In genomic region chr1:74586253-74586897, GRCh38 we compare ENCODE assay signal across 10 cellular contexts.
DNase-seq lines count a peak whose midpoint lies in the region; ATAC-seq and TF ChIP-seq lines count a peak whose summit lies in the region.
"Had no signal": no experiment of that assay in that cellular context is flagged by ENCODE, and none has a peak within 500 bp of the region (broad histone marks: within the 10 kb centered on the region; RNA-seq: fewer than 3 reads in every experiment).

No MANE protein-coding gene starts in this region.

- peak overlapping the region; percentile 1 for H3K4me3 Mint-ChIP-seq in T-helper 2 cell treated with Interferon-gamma antibody and Interleukin-4, amounts not matched to agents 5 μg/mL and 100 μg/mL, for 36 hours
- H3K4me3 Mint-ChIP-seq in natural killer cell treated with Interleukin-12 subunit alpha and Interleukin-12 subunit beta and Interleukin-15 and Interleukin-18, amount 100 ng/mL, for 72 hours = peak overlapping the region; percentile 70
- no peak overlapping the region for H3K4me3 Mint-ChIP-seq in Calu3 (ENCODE audit: low read depth, unreplicated experiment)

- no peak for ATAC-seq in natural killer cell treated with Interleukin-12 subunit alpha and Interleukin-12 subunit beta and Interleukin-15 and Interleukin-18, amount 100 ng/mL, for 72 hours

- H3K9ac ChIP-seq in adipocyte (ENCODE audit: low read length) = no peak overlapping the region

- H3K27me3 Mint-ChIP-seq in T-helper 2 cell treated with Interferon-gamma antibody and Interleukin-4, amounts not matched to agents 5 μg/mL and 100 μg/mL, for 36 hours (ENCODE audit: low read depth) = peaks cover 2% of the 10 kb centered on the region
- no peaks in the 10 kb centered on the region for H3K27me3 Mint-ChIP-seq in natural killer cell treated with Interleukin-12 subunit alpha and Interleukin-12 subunit beta and Interleukin-15 and Interleukin-18, amount 100 ng/mL, for 72 hours
- no peaks in the 10 kb centered on the region for H3K27me3 Mint-ChIP-seq in Calu3 (ENCODE audit: unreplicated experiment)

- H3K36me3 ChIP-seq in adipocyte (ENCODE audit: control insufficient read depth, insufficient read depth, low read length, severe bottlenecking) = no peaks in the 10 kb centered on the region
- H3K36me3 ChIP-seq: thoracic aorta had no signal

- no peaks in the 10 kb centered on the region for H3K4me1 Mint-ChIP-seq in T-helper 2 cell treated with Interferon-gamma antibody and Interleukin-4, amounts not matched to agents 5 μg/mL and 100 μg/mL, for 36 hours (ENCODE audit: low read depth)
- peaks cover 7 to 8% of the 10 kb centered on the region in 2 donors for H3K4me1 Mint-ChIP-seq in natural killer cell treated with Interleukin-12 subunit alpha and Interleukin-12 subunit beta and Interleukin-15 and Interleukin-18, amount 100 ng/mL, for 72 hours (ENCODE audit: low read depth in 2 of 2)
- H3K4me1 Mint-ChIP-seq in Calu3 (ENCODE audit: low read depth, unreplicated experiment) = no peaks in the 10 kb centered on the region

- DNase-seq in T-helper 2 cell treated with Interferon-gamma antibody and Interleukin-4, amounts not matched to agents 5 μg/mL and 100 μg/mL, for 36 hours (ENCODE audit: low spot score) = no peak
- DNase-seq in T-helper 2 cell = no peak
- DNase-seq in HT1080 (ENCODE audit: low read depth) = peak; percentile 6
- DNase-seq in adipocyte (ENCODE audit: low read depth) = peak; percentile 3
- DNase-seq in natural killer cell treated with Interleukin-12 subunit alpha and Interleukin-12 subunit beta and Interleukin-15 and Interleukin-18, amount 100 ng/mL, for 72 hours (ENCODE audit: low spot score) = no peak
- DNase-seq in Calu3 = no peak
- DNase-seq in activated CD4-positive, alpha-beta T cell treated with anti-CD3 and anti-CD28 coated beads for 1 hour = no peak
- DNase-seq in posterior cingulate gyrus = no peak
- DNase-seq: KG1 had no signal

- no peaks in the 10 kb centered on the region for H3K4me1 ChIP-seq in adipocyte (ENCODE audit: control insufficient read depth, insufficient read depth, low read length)

- no peak for TF ChIP-seq CTCF in Calu3 (IDR thresholded peaks at IDR 0.05; ENCODE audit: unreplicated experiment)

- no peaks in the 10 kb centered on the region for H3K9me3 Mint-ChIP-seq in T-helper 2 cell treated with Interferon-gamma antibody and Interleukin-4, amounts not matched to agents 5 μg/mL and 100 μg/mL, for 36 hours
- H3K9me3 Mint-ChIP-seq in natural killer cell treated with Interleukin-12 subunit alpha and Interleukin-12 subunit beta and Interleukin-15 and Interleukin-18, amount 100 ng/mL, for 72 hours = no peaks in the 10 kb centered on the region
- no peaks in the 10 kb centered on the region for H3K9me3 Mint-ChIP-seq in Calu3 (ENCODE audit: low read depth, unreplicated experiment)

- intact Hi-C loops in Calu3 (cut with micrococcal nuclease; ENCODE audit: unreplicated experiment) = no loop called here
- intact Hi-C loops in posterior cingulate gyrus (cut with DNase I) = no loop called here

- no peaks in the 10 kb centered on the region for H3K27me3 ChIP-seq in adipocyte (replicated peaks; ENCODE audit: control insufficient read depth, insufficient read depth, low read length)

- no peaks in the 10 kb centered on the region for H3K9me3 ChIP-seq in adipocyte (ENCODE audit: control insufficient read depth, low read length)
- H3K9me3 ChIP-seq: thoracic aorta had no signal

- no peak overlapping the region for H3K27ac Mint-ChIP-seq in T-helper 2 cell treated with Interferon-gamma antibody and Interleukin-4, amounts not matched to agents 5 μg/mL and 100 μg/mL, for 36 hours
- H3K27ac Mint-ChIP-seq in natural killer cell treated with Interleukin-12 subunit alpha and Interleukin-12 subunit beta and Interleukin-15 and Interleukin-18, amount 100 ng/mL, for 72 hours = no peak overlapping the region
- no peak overlapping the region for H3K27ac Mint-ChIP-seq in Calu3 (ENCODE audit: unreplicated experiment)

- BruUV-seq in Calu3 (replicated peaks; lab: Mats Ljungman, UMichigan) = no TSS peak

- no peaks in the 10 kb centered on the region for H3K36me3 Mint-ChIP-seq in T-helper 2 cell treated with Interferon-gamma antibody and Interleukin-4, amounts not matched to agents 5 μg/mL and 100 μg/mL, for 36 hours (ENCODE audit: low read depth)
- H3K36me3 Mint-ChIP-seq in natural killer cell treated with Interleukin-12 subunit alpha and Interleukin-12 subunit beta and Interleukin-15 and Interleukin-18, amount 100 ng/mL, for 72 hours = no peaks in the 10 kb centered on the region
- no peaks in the 10 kb centered on the region for H3K36me3 Mint-ChIP-seq in Calu3 (ENCODE audit: insufficient read depth, unreplicated experiment)

- CTCF ChIA-PET in Calu3 (lab: Charles Lee) = no interaction called here

- H3K4me3 ChIP-seq in adipocyte (ENCODE audit: low read length) = peak overlapping the region; percentile 33
- H3K4me3 ChIP-seq: thoracic aorta had no signal

Comparison
In these comparisons a context has a peak if more than half of its experiments do, and no peak if none do; other contexts are left out.
1. DNase-seq: peak in HT1080 (single experiment) and adipocyte (single experiment); none in T-helper 2 cell treated with Interferon-gamma antibody and Interleukin-4, amounts not matched to agents 5 μg/mL and 100 μg/mL, for 36 hours (single experiment), T-helper 2 cell (0 of 5), natural killer cell treated with Interleukin-12 subunit alpha and Interleukin-12 subunit beta and Interleukin-15 and Interleukin-18, amount 100 ng/mL, for 72 hours (single experiment), Calu3 (single experiment), activated CD4-positive, alpha-beta T cell treated with anti-CD3 and anti-CD28 coated beads for 1 hour (single experiment) and posterior cingulate gyrus (0 of 10).